In genomic region chr15:44426975-44427755, GRCh38 we compare ENCODE assay signal across 8 cellular contexts. TPM values are rescaled to one million over a fixed set of nuclear protein-coding genes. Genes with fewer than 3 reads are reported as not detected.
DNase-seq lines count a peak whose midpoint lies in the region; ATAC-seq, FAIRE-seq and TF ChIP-seq lines count a peak whose summit lies in the region.

CTDSPL2 (plus strand) TSS chr15:44427629; CDS start chr15:44459015, 31,386 bp downstream.

- ATAC-seq in A549 (peak; percentile 98 to 99), HG03066 (IDR thresholded peaks at IDR 0.05; ENCODE audit: low read depth, unreplicated experiment) (peak; percentile 88), body of pancreas (peak; percentile 96)

- no peak; the same call in 1 of the 3 replicates for TF ChIP-seq CTCF in A549 (IDR thresholded peaks at IDR 0.05)
- TF ChIP-seq CTCF in body of pancreas (IDR thresholded peaks at IDR 0.05), result peak in 6 of 7 experiments; percentile 16 to 61 (median 51)
- TF ChIP-seq CTCF in sigmoid colon (IDR thresholded peaks at IDR 0.05), result peak in 2 of 4 experiments; percentile 14 to 19

- under 1% methylated on average over 50 of the region's 53 CpGs for WGBS in A549 (ENCODE audit: missing lambda C conversion rate)
- 0 to 1% methylated on average over 45 to 53 of the region's 53 CpGs for WGBS in body of pancreas, 2 donors
- 0% methylated on average over 53 of the region's 53 CpGs for WGBS in sigmoid colon, 2 donors

- peak within 1 kb of the TSS; percentile 81 for H3K4me2 ChIP-seq in A549

- H3K27ac ChIP-seq in A549, result peak within 1 kb of the TSS; percentile 91 to 97
- H3K27ac ChIP-seq in body of pancreas, result peak within 1 kb of the TSS; percentile 89 to 97 (median 94)
- peak within 1 kb of the TSS; percentile 92 to 95 (median 94) for H3K27ac ChIP-seq in sigmoid colon

- CTCF ChIA-PET in A549 (lab: Yijun Ruan, JAX), result interaction anchor here (0.6 to 1.9 kb wide), 12 partner anchors 9 to 546 kb away, joined by 3 to 6 read pairs (median 3); no protein-coding TSS in a partner anchor

- intact Hi-C loops in body of pancreas (cut with DNase I) (no loop called here), sigmoid colon (cut with DNase I) (loop anchor here (2.0 to 10.0 kb wide), 4 partner anchors 110 to 768 kb away; partner anchors contain the start of genes EIF3J and GOLM2)

- POLR2A ChIA-PET in A549 (lab: Yijun Ruan, JAX), result interaction anchor here (0.5 to 1.7 kb wide), 19 partner anchors 9 to 603 kb away, joined by 3 to 8 read pairs (median 3); partner anchors contain the start of genes EIF3J, FRMD5, GOLM2 and MFAP1

- no peak for FAIRE-seq in A549 (lab: Jason Lieb, UNC)
- peak; percentile 91 for FAIRE-seq in TTC549 (lab: Jason Lieb, UNC)

- peak within 1 kb of the TSS; percentile 60 for H3K4me3 ChIP-seq in A549
- peak within 1 kb of the TSS; percentile 44 to 69 for H3K4me3 ChIP-seq in body of pancreas
- H3K4me3 ChIP-seq in sigmoid colon, result peak within 1 kb of the TSS; percentile 66 to 89 (median 82)

- H3K27me3 ChIP-seq in body of pancreas (no peaks in the 10 kb centered on the region), sigmoid colon (no peaks in the 10 kb centered on the region)

- H3K4me1 ChIP-seq in A549, result peaks cover 7% of the 10 kb centered on the region; the same call in 2 of the 3 replicates
- H3K4me1 ChIP-seq in body of pancreas, result peaks cover 38% of the 10 kb centered on the region
- peaks cover 0 to 33% (median 26%) of the 10 kb centered on the region in 4 donors for H3K4me1 ChIP-seq in sigmoid colon

- TF ChIP-seq RAD21 in A549 (conservative IDR thresholded peaks at IDR 0.05 in 1 of 2, IDR thresholded peaks at IDR 0.05 in 1 of 2), result no peak; a peak in 1 of 5 replicates

- DNase-seq in A549 (ENCODE audit: low read depth in 1 of 2, low spot score in 1 of 2), result peak; percentile 72 to 98
- DNase-seq in NCI-H2107 treated with DMSO at 0.1 percent for 48 hours (lab: John Stamatoyannopoulos, UW; ENCODE audit: unreplicated experiment), result peak; percentile 88
- peak; percentile 98 to 99 (median 98) for DNase-seq in body of pancreas
- DNase-seq in iPS DF 19.7 (ENCODE audit: low read depth, low spot score), result peak; percentile 90
- peak; percentile 99 for DNase-seq in sigmoid colon

- TF ChIP-seq EP300 in A549 (IDR thresholded peaks at IDR 0.05) (no peak), sigmoid colon (IDR thresholded peaks at IDR 0.05) (no peak)

- TF ChIP-seq POLR2A in A549 (IDR thresholded peaks at IDR 0.05; ENCODE audit: low read length), result peak; percentile 63
- peak; percentile 68 for TF ChIP-seq POLR2A in GM18526 (IDR thresholded peaks at IDR 0.05; ENCODE audit: extremely low read depth, insufficient read length)
- TF ChIP-seq POLR2A in body of pancreas (IDR thresholded peaks at IDR 0.05), result peak; percentile 48 to 83 (median 77)
- TF ChIP-seq POLR2A in sigmoid colon (IDR thresholded peaks at IDR 0.05), result peak; percentile 29 to 55

- H3K9me3 ChIP-seq in A549 (no peaks in the 10 kb centered on the region), body of pancreas (no peaks in the 10 kb centered on the region), sigmoid colon (no peaks in the 10 kb centered on the region)

- H3K36me3 ChIP-seq in body of pancreas (replicated peaks in 1 of 2; ENCODE audit: insufficient read depth in 1 of 2, low read depth in 2 of 2) (no peaks in the 10 kb centered on the region), sigmoid colon (peaks cover 0 to 4% (median 0%) of the 10 kb centered on the region in 4 donors)

TF ChIP-seq in A549, 52 proteins besides CTCF, POLR2A, EP300 and RAD21 (continues in another document):
- TF ChIP-seq, protein P1, sequence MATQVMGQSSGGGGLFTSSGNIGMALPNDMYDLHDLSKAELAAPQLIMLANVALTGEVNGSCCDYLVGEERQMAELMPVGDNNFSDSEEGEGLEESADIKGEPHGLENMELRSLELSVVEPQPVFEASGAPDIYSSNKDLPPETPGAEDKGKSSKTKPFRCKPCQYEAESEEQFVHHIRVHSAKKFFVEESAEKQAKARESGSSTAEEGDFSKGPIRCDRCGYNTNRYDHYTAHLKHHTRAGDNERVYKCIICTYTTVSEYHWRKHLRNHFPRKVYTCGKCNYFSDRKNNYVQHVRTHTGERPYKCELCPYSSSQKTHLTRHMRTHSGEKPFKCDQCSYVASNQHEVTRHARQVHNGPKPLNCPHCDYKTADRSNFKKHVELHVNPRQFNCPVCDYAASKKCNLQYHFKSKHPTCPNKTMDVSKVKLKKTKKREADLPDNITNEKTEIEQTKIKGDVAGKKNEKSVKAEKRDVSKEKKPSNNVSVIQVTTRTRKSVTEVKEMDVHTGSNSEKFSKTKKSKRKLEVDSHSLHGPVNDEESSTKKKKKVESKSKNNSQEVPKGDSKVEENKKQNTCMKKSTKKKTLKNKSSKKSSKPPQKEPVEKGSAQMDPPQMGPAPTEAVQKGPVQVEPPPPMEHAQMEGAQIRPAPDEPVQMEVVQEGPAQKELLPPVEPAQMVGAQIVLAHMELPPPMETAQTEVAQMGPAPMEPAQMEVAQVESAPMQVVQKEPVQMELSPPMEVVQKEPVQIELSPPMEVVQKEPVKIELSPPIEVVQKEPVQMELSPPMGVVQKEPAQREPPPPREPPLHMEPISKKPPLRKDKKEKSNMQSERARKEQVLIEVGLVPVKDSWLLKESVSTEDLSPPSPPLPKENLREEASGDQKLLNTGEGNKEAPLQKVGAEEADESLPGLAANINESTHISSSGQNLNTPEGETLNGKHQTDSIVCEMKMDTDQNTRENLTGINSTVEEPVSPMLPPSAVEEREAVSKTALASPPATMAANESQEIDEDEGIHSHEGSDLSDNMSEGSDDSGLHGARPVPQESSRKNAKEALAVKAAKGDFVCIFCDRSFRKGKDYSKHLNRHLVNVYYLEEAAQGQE (IDR thresholded peaks at IDR 0.05), result no peak
- TF ChIP-seq BHLHE40 (IDR thresholded peaks at IDR 0.05; ENCODE audit: low read depth, low read length) (no peak), JUN (IDR thresholded peaks at IDR 0.05) (peak; percentile 48 to 71; a peak in 3 of 5 replicates), PBX3 (IDR thresholded peaks at IDR 0.05) (no peak), ZSCAN20 (CRISPR knock-in tag; IDR thresholded peaks at IDR 0.05) (no peak), NR3C1 (IDR thresholded peaks at IDR 0.05) (no peak), RFX5 (IDR thresholded peaks at IDR 0.05) (no peak), HOXB13 (CRISPR knock-in tag; IDR thresholded peaks at IDR 0.05; ENCODE audit: low read depth) (no peak), HOXA7 (CRISPR knock-in tag; IDR thresholded peaks at IDR 0.05) (0 out of 2 replicates have a peak, but pooled peaks have one; percentile 56), PHF8 (IDR thresholded peaks at IDR 0.05; ENCODE audit: borderline replicate concordance, low read depth) (peak; percentile 67; the same call in 1 of the 2 replicates), FOSB (CRISPR knock-in tag; IDR thresholded peaks at IDR 0.05) (0 out of 2 replicates have a peak, but pooled peaks have one; percentile 39)
- TF ChIP-seq, protein P2, sequence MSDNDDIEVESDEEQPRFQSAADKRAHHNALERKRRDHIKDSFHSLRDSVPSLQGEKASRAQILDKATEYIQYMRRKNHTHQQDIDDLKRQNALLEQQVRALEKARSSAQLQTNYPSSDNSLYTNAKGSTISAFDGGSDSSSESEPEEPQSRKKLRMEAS (IDR thresholded peaks at IDR 0.05), result peak; percentile 29
- TF ChIP-seq, protein P3, sequence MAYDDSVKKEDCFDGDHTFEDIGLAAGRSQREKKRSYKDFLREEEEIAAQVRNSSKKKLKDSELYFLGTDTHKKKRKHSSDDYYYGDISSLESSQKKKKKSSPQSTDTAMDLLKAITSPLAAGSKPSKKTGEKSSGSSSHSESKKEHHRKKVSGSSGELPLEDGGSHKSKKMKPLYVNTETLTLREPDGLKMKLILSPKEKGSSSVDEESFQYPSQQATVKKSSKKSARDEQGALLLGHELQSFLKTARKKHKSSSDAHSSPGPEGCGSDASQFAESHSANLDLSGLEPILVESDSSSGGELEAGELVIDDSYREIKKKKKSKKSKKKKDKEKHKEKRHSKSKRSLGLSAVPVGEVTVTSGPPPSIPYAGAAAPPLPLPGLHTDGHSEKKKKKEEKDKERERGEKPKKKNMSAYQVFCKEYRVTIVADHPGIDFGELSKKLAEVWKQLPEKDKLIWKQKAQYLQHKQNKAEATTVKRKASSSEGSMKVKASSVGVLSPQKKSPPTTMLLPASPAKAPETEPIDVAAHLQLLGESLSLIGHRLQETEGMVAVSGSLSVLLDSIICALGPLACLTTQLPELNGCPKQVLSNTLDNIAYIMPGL (CRISPR knock-in tag; IDR thresholded peaks at IDR 0.05; ENCODE audit: borderline replicate concordance), result no peak
- TF ChIP-seq, protein P4, sequence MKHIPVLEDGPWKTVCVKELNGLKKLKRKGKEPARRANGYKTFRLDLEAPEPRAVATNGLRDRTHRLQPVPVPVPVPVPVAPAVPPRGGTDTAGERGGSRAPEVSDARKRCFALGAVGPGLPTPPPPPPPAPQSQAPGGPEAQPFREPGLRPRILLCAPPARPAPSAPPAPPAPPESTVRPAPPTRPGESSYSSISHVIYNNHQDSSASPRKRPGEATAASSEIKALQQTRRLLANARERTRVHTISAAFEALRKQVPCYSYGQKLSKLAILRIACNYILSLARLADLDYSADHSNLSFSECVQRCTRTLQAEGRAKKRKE (CRISPR knock-in tag; IDR thresholded peaks at IDR 0.05; ENCODE audit: low read depth), result no peak

RNA-seq across cellular contexts. Expression of gene CTDSPL2, which starts in this region (rescaled TPM):
- polyA plus RNA-seq in A549 (2011; rRNA removed) (36.4 and 50.1 TPM in 2 replicates), A549 (2017; fragmentation: RNase III; extraction: RNeasy Plus Mini Kit Qiagen cat#74134 plus additional on column Dnase treatment) (15.4 to 18.4 TPM (median 17.1 TPM) in 3 replicates), sigmoid colon (10 to 100 TPM in 1 of 3 donors, 1 to 10 TPM in 2; 5.4 to 10.7 (median 5.8) TPM)
- 6.3 and 7.2 TPM in 2 replicates for polyA plus RNA-seq in A549 (2012; cell fraction: cytosol; rRNA removed)
- 4.8 TPM in 2 replicates for polyA plus RNA-seq in A549 (2012; cell fraction: nucleus; rRNA removed)
- polyA minus RNA-seq in A549 (2011; rRNA and poly(A)+ RNA removed), result 49.4 and 73.1 TPM in 2 replicates
- total RNA-seq in body of pancreas (10 to 100 TPM in 1 of 2 donors, 1 to 10 TPM in 1; 5.3 to 10.9 TPM), sigmoid colon (10 to 100 TPM; 25.4 to 57.8 (median 44.9) TPM)

Comparison
In these comparisons a context has a peak if more than half of its experiments do, and no peak if none do; other contexts are left out.
1. Peak in every context shown above with its lines: DNase-seq, ATAC-seq, H3K4me3 ChIP-seq and H3K27ac ChIP-seq.